Comparison of ENCODE assay signal across 26 cellular contexts in genomic region chr4:189036906-189037305, GRCh38.
"Had no signal": no experiment of that assay in that cellular context is flagged by ENCODE, and none has a peak within 500 bp of the region (broad histone marks: within the 10 kb centered on the region; RNA-seq: fewer than 3 reads in every experiment).

No MANE protein-coding gene starts in this region.

- H3K4me1 Mint-ChIP-seq: naive thymus-derived CD8-positive, alpha-beta T cell; nephron progenitor cell; neural crest cell; stimulated activated effector memory CD8-positive, alpha-beta T cell treated with anti-CD3 and anti-CD28 coated beads, Interleukin-12 subunit alpha, Interleukin-12 subunit beta, amount 100 ng/mL, for 72 hours; stimulated activated naive B cell treated with anti-CD40 and anti-IgM and Interleukin-4, amounts not matched to agents 10 μg/mL and 1 μg/mL and 100 μg/mL, for 72 hours had no signal

- H3K27ac Mint-ChIP-seq: naive thymus-derived CD8-positive, alpha-beta T cell; natural killer cell treated with Interleukin-12 subunit alpha and Interleukin-12 subunit beta and Interleukin-15 and Interleukin-18, amount 100 ng/mL, for 72 hours; stimulated activated effector memory CD8-positive, alpha-beta T cell treated with anti-CD3 and anti-CD28 coated beads, Interleukin-12 subunit alpha, Interleukin-12 subunit beta, amount 100 ng/mL, for 72 hours; stimulated activated naive B cell treated with anti-CD40 and anti-IgM and Interleukin-4, amounts not matched to agents 10 μg/mL and 1 μg/mL and 100 μg/mL, for 72 hours; stimulated activated naive CD8-positive, alpha-beta T cell treated with anti-CD3 and anti-CD28 coated beads, Interleukin-15, Interleukin-2, amounts not matched to agents 100 ng/mL and 50 ng/mL, for 24 hours had no signal

- H3K4me3 ChIP-seq: pancreas, psoas muscle, right lobe of liver, sigmoid colon, stomach, thoracic aorta, thyroid gland, tibial nerve, upper lobe of left lung, vagina had no signal

- H3K9me3 Mint-ChIP-seq: nephron progenitor cell; neural crest cell; stimulated activated naive CD8-positive, alpha-beta T cell treated with anti-CD3 and anti-CD28 coated beads, Interleukin-15, Interleukin-2, amounts not matched to agents 100 ng/mL and 50 ng/mL, for 24 hours had no signal

- ATAC-seq: naive thymus-derived CD8-positive, alpha-beta T cell; natural killer cell treated with Interleukin-12 subunit alpha and Interleukin-12 subunit beta and Interleukin-15 and Interleukin-18, amount 100 ng/mL, for 72 hours; pancreas; psoas muscle; right cardiac atrium; right lobe of liver; stimulated activated effector memory CD8-positive, alpha-beta T cell treated with anti-CD3 and anti-CD28 coated beads, Interleukin-12 subunit alpha, Interleukin-12 subunit beta, amount 100 ng/mL, for 72 hours; stimulated activated naive B cell treated with anti-CD40 and anti-IgM and Interleukin-4, amounts not matched to agents 10 μg/mL and 1 μg/mL and 100 μg/mL, for 72 hours had no signal

- H3K4me3 Mint-ChIP-seq: naive thymus-derived CD8-positive, alpha-beta T cell; natural killer cell treated with Interleukin-12 subunit alpha and Interleukin-12 subunit beta and Interleukin-15 and Interleukin-18, amount 100 ng/mL, for 72 hours; nephron progenitor cell; neural crest cell; stimulated activated effector memory CD8-positive, alpha-beta T cell treated with anti-CD3 and anti-CD28 coated beads, Interleukin-12 subunit alpha, Interleukin-12 subunit beta, amount 100 ng/mL, for 72 hours; stimulated activated naive B cell treated with anti-CD40 and anti-IgM and Interleukin-4, amounts not matched to agents 10 μg/mL and 1 μg/mL and 100 μg/mL, for 72 hours; stimulated activated naive CD8-positive, alpha-beta T cell treated with anti-CD3 and anti-CD28 coated beads, Interleukin-15, Interleukin-2, amounts not matched to agents 100 ng/mL and 50 ng/mL, for 24 hours had no signal

- H3K27ac ChIP-seq: pancreas, psoas muscle, right lobe of liver, sigmoid colon, stomach, thoracic aorta, thyroid gland, tibial nerve, upper lobe of left lung, vagina had no signal

- H3K36me3 ChIP-seq: pancreas, right lobe of liver, sigmoid colon, stomach, thoracic aorta, thyroid gland, tibial nerve, upper lobe of left lung, vagina had no signal

- H3K9me3 ChIP-seq: pancreas, psoas muscle, right lobe of liver, sigmoid colon, stomach, thoracic aorta, thyroid gland, tibial nerve, upper lobe of left lung, vagina had no signal

- H3K4me1 ChIP-seq: pancreas, psoas muscle, right lobe of liver, sigmoid colon, stomach, thyroid gland, tibial nerve, upper lobe of left lung, vagina had no signal

- H3K27me3 ChIP-seq: pancreas, right lobe of liver, sigmoid colon, stomach, thyroid gland, tibial nerve, upper lobe of left lung, vagina had no signal

- DNase-seq: naive thymus-derived CD8-positive, alpha-beta T cell; nephron progenitor cell; occipital lobe; pancreas; psoas muscle; right cardiac atrium; right lobe of liver; sigmoid colon; small intestine; stimulated activated CD4-positive, alpha-beta T cell treated with anti-CD3 and anti-CD28 coated beads, Interleukin-15, amount 100 ng/mL, for 24 hours; stimulated activated CD4-positive, alpha-beta T cell treated with anti-CD3 and anti-CD28 coated beads, Interleukin-2, amount 100 ng/mL, for 24 hours; stimulated activated CD4-positive, alpha-beta T cell treated with anti-CD3 and anti-CD28 coated beads, Interleukin-2, amount 100 ng/mL, for 48 hours; stimulated activated CD4-positive, alpha-beta T cell treated with anti-CD3 and anti-CD28 coated beads, Interleukin-4, amount 100 ng/mL, for 24 hours; stimulated activated naive B cell treated with anti-CD40 and anti-IgM and Interleukin-4, amounts not matched to agents 10 μg/mL and 1 μg/mL and 100 μg/mL, for 72 hours; stimulated activated naive CD4-positive, alpha-beta T cell treated with Interleukin-2 at 50 U/mL for 16 hours; stomach; thyroid gland; trophoblast cell; upper lobe of left lung had no signal

- H3K36me3 Mint-ChIP-seq: natural killer cell treated with Interleukin-12 subunit alpha and Interleukin-12 subunit beta and Interleukin-15 and Interleukin-18, amount 100 ng/mL, for 72 hours; stimulated activated effector memory CD8-positive, alpha-beta T cell treated with anti-CD3 and anti-CD28 coated beads, Interleukin-12 subunit alpha, Interleukin-12 subunit beta, amount 100 ng/mL, for 72 hours; stimulated activated naive B cell treated with anti-CD40 and anti-IgM and Interleukin-4, amounts not matched to agents 10 μg/mL and 1 μg/mL and 100 μg/mL, for 72 hours had no signal

- H3K27me3 Mint-ChIP-seq: naive thymus-derived CD8-positive, alpha-beta T cell; natural killer cell treated with Interleukin-12 subunit alpha and Interleukin-12 subunit beta and Interleukin-15 and Interleukin-18, amount 100 ng/mL, for 72 hours; stimulated activated naive B cell treated with anti-CD40 and anti-IgM and Interleukin-4, amounts not matched to agents 10 μg/mL and 1 μg/mL and 100 μg/mL, for 72 hours; stimulated activated naive CD8-positive, alpha-beta T cell treated with anti-CD3 and anti-CD28 coated beads, Interleukin-15, Interleukin-2, amounts not matched to agents 100 ng/mL and 50 ng/mL, for 24 hours had no signal
